ENCODE assay signal across 19 cellular contexts in genomic region chr13:110245421-110245899, GRCh38.
DNase-seq lines count a peak whose midpoint lies in the region; ATAC-seq and TF ChIP-seq lines count a peak whose summit lies in the region.
"Had no signal": no experiment of that assay in that cellular context is flagged by ENCODE, and none has a peak within 500 bp of the region (broad histone marks: within the 10 kb centered on the region; RNA-seq: fewer than 3 reads in every experiment).

No MANE protein-coding gene starts in this region.

- H3K36me3 ChIP-seq in smooth muscle cell (ENCODE audit: low read depth) (no peaks in the 10 kb centered on the region), MM.1S (replicated peaks; ENCODE audit: insufficient read depth, low read length) (no peaks in the 10 kb centered on the region), lower lobe of right lung (peaks cover 8% of the 10 kb centered on the region)
- H3K36me3 ChIP-seq: BE2C had no signal

- H3K4me3 ChIP-seq in foreskin fibroblast (ENCODE audit: low read depth in 1 of 2, low read length in 2 of 2): no peak overlapping the region
- H3K4me3 ChIP-seq in smooth muscle cell: no peak overlapping the region
- H3K4me3 ChIP-seq in MM.1S (ENCODE audit: low read length): no peak overlapping the region
- no peak overlapping the region for H3K4me3 ChIP-seq in lower lobe of right lung
- H3K4me3 ChIP-seq: GM12878 had no signal

- 16% methylated on average over 7 of the region's 7 CpGs for WGBS in smooth muscle cell (ENCODE audit: low lambda C conversion rate)

- TF ChIP-seq CTCF in foreskin fibroblast (IDR thresholded peaks at IDR 0.05; ENCODE audit: low read depth, low read length) (no peak), smooth muscle cell (IDR thresholded peaks at IDR 0.05; ENCODE audit: borderline replicate concordance, insufficient read depth, poor library complexity, severe bottlenecking) (no peak), MM.1S (IDR thresholded peaks at IDR 0.05; ENCODE audit: low read length) (no peak), lower lobe of right lung (IDR thresholded peaks at IDR 0.05) (no peak)

- H3K27ac ChIP-seq in smooth muscle cell (ENCODE audit: low read depth) (peak overlapping the region; percentile 72), MM.1S (ENCODE audit: low read length) (no peak overlapping the region), lower lobe of right lung (no peak overlapping the region)

- H3K9ac ChIP-seq in smooth muscle cell (ENCODE audit: low read depth) (no peak overlapping the region), MM.1S (ENCODE audit: low read length) (no peak overlapping the region)

- ATAC-seq in lower lobe of right lung: no peak
- ATAC-seq: activated naive CD8-positive, alpha-beta T cell treated with anti-CD3 and anti-CD28 coated beads, Interleukin-2, amount 50 U/mL, for 24 hours; activated T-cell treated with anti-CD3 and anti-CD28 coated beads, Interleukin-2, amount 50 U/mL, for 4 hours; GM12878; naive thymus-derived CD8-positive, alpha-beta T cell; sciatic nerve had no signal

- H2AFZ ChIP-seq in smooth muscle cell (ENCODE audit: low read depth) (no peak overlapping the region), MM.1S (ENCODE audit: low read length) (no peak overlapping the region)

- peaks cover 12% of the 10 kb centered on the region for H3K27me3 Mint-ChIP-seq in activated naive CD4-positive, alpha-beta T cell treated with anti-CD3 and anti-CD28 coated beads for 36 hours (ENCODE audit: low read depth)

- H3K4me3 Mint-ChIP-seq in activated naive CD4-positive, alpha-beta T cell treated with anti-CD3 and anti-CD28 coated beads for 36 hours: no peak overlapping the region
- H3K4me3 Mint-ChIP-seq: activated naive CD8-positive, alpha-beta T cell treated with anti-CD3 and anti-CD28 coated beads, Interleukin-2, amount 50 U/mL, for 24 hours; activated T-cell treated with anti-CD3 and anti-CD28 coated beads, Interleukin-2, amount 50 U/mL, for 4 hours; naive thymus-derived CD8-positive, alpha-beta T cell; T-helper 1 cell treated with Interleukin-12 subunit alpha and Interleukin-12 subunit beta and Interleukin-4 antibody, amounts not matched to agents 30 μg/mL and 1 μg/mL, for 36 hours had no signal

- H3K4me2 ChIP-seq in smooth muscle cell (peak overlapping the region; percentile 69), MM.1S (ENCODE audit: low read depth, low read length) (no peak overlapping the region)

- CTCF ChIA-PET in activated naive CD4-positive, alpha-beta T cell treated with anti-CD3 and anti-CD28 coated beads for 36 hours (lab: Charles Lee): interaction anchor here (0.8 kb wide), 1 partner anchor 197 kb away, joined by 3 read pairs; no protein-coding TSS in a partner anchor

- no peak overlapping the region for H3K27ac Mint-ChIP-seq in activated naive CD4-positive, alpha-beta T cell treated with anti-CD3 and anti-CD28 coated beads for 36 hours
- H3K27ac Mint-ChIP-seq: activated naive CD8-positive, alpha-beta T cell treated with anti-CD3 and anti-CD28 coated beads, Interleukin-2, amount 50 U/mL, for 24 hours; naive thymus-derived CD8-positive, alpha-beta T cell; T-helper 1 cell treated with Interleukin-12 subunit alpha and Interleukin-12 subunit beta and Interleukin-4 antibody, amounts not matched to agents 30 μg/mL and 1 μg/mL, for 36 hours had no signal

- H3K27me3 ChIP-seq in smooth muscle cell (ENCODE audit: low read depth): no peaks in the 10 kb centered on the region
- H3K27me3 ChIP-seq in MM.1S (replicated peaks; ENCODE audit: insufficient read depth, low read length): no peaks in the 10 kb centered on the region
- no peaks in the 10 kb centered on the region for H3K27me3 ChIP-seq in lower lobe of right lung (ENCODE audit: low read depth)
- H3K27me3 ChIP-seq: BE2C had no signal

- peak; percentile 57 for DNase-seq in ELF-1 (ENCODE audit: low read depth, low spot score)
- DNase-seq in amniotic epithelial cell (ENCODE audit: low read depth): peak; percentile 68
- DNase-seq in foreskin fibroblast: peak; percentile 70 to 85
- DNase-seq in smooth muscle cell (lab: John Stamatoyannopoulos, UW; ENCODE audit: unreplicated experiment): no peak
- DNase-seq in central memory CD4-positive, alpha-beta T cell: no peak
- no peak for DNase-seq in MM.1S
- DNase-seq in activated naive CD4-positive, alpha-beta T cell treated with anti-CD3 and anti-CD28 coated beads for 36 hours: no peak
- no peak for DNase-seq in lower lobe of right lung
- DNase-seq: activated CD4-positive, alpha-beta T cell treated with anti-CD3 and anti-CD28 coated beads for 4 hours; activated naive CD8-positive, alpha-beta T cell treated with anti-CD3 and anti-CD28 coated beads, Interleukin-2, amount 50 U/mL, for 24 hours; activated T-cell treated with anti-CD3 and anti-CD28 coated beads, Interleukin-2, amount 50 U/mL, for 4 hours; BE2C; kidney glomerular epithelial cell; naive thymus-derived CD8-positive, alpha-beta T cell; NCI-H187 treated with DMSO at 0.1 percent for 48 hours; NCI-H69 had no signal

- H3K9me3 ChIP-seq in smooth muscle cell (replicated peaks; ENCODE audit: low read depth) (no peaks in the 10 kb centered on the region), MM.1S (replicated peaks; ENCODE audit: insufficient read depth, low read length) (no peaks in the 10 kb centered on the region), lower lobe of right lung (no peaks in the 10 kb centered on the region)
- H3K9me3 ChIP-seq: BE2C had no signal

- H3K79me2 ChIP-seq in smooth muscle cell (ENCODE audit: low read depth) (peaks cover 79% of the 10 kb centered on the region), MM.1S (ENCODE audit: low read length) (no peaks in the 10 kb centered on the region)

- no peaks in the 10 kb centered on the region for H3K4me1 Mint-ChIP-seq in activated naive CD4-positive, alpha-beta T cell treated with anti-CD3 and anti-CD28 coated beads for 36 hours (ENCODE audit: low read depth)
- H3K4me1 Mint-ChIP-seq: activated naive CD8-positive, alpha-beta T cell treated with anti-CD3 and anti-CD28 coated beads, Interleukin-2, amount 50 U/mL, for 24 hours; naive thymus-derived CD8-positive, alpha-beta T cell had no signal

- no peaks in the 10 kb centered on the region for H3K36me3 Mint-ChIP-seq in activated naive CD4-positive, alpha-beta T cell treated with anti-CD3 and anti-CD28 coated beads for 36 hours (ENCODE audit: low read depth)
- H3K36me3 Mint-ChIP-seq: naive thymus-derived CD8-positive, alpha-beta T cell had no signal

- intact Hi-C loops in activated naive CD4-positive, alpha-beta T cell treated with anti-CD3 and anti-CD28 coated beads for 36 hours (cut with micrococcal nuclease): no loop called here
- intact Hi-C loops in lower lobe of right lung (cut with DNase I): no loop called here

- no peaks in the 10 kb centered on the region for H3K9me3 Mint-ChIP-seq in activated naive CD4-positive, alpha-beta T cell treated with anti-CD3 and anti-CD28 coated beads for 36 hours
- H3K9me3 Mint-ChIP-seq: activated naive CD8-positive, alpha-beta T cell treated with anti-CD3 and anti-CD28 coated beads, Interleukin-2, amount 50 U/mL, for 24 hours; activated T-cell treated with anti-CD3 and anti-CD28 coated beads, Interleukin-2, amount 50 U/mL, for 4 hours; naive thymus-derived CD8-positive, alpha-beta T cell; T-helper 1 cell treated with Interleukin-12 subunit alpha and Interleukin-12 subunit beta and Interleukin-4 antibody, amounts not matched to agents 30 μg/mL and 1 μg/mL, for 36 hours had no signal

- peaks cover 81% of the 10 kb centered on the region for H3F3A ChIP-seq in smooth muscle cell (ENCODE audit: low read depth)
- no peaks in the 10 kb centered on the region for H3F3A ChIP-seq in MM.1S (ENCODE audit: insufficient read depth, low read length)

- no peaks in the 10 kb centered on the region for H3K9me2 ChIP-seq in MM.1S (replicated peaks; ENCODE audit: insufficient read depth, low read length)

- H4K20me1 ChIP-seq in smooth muscle cell (ENCODE audit: low read depth) (peaks cover 84% of the 10 kb centered on the region), MM.1S (ENCODE audit: insufficient read depth, low read length) (no peaks in the 10 kb centered on the region)

- H3K4me1 ChIP-seq in smooth muscle cell (ENCODE audit: low read depth) (peaks cover 8% of the 10 kb centered on the region), MM.1S (ENCODE audit: low read length) (no peaks in the 10 kb centered on the region), lower lobe of right lung (peaks cover 43% of the 10 kb centered on the region)
- H3K4me1 ChIP-seq: BE2C had no signal

Comparison
In these comparisons a context has a peak if more than half of its experiments do, and no peak if none do; other contexts are left out.
1. DNase-seq: peak in ELF-1 (single experiment), amniotic epithelial cell (single experiment) and foreskin fibroblast (2 of 2); none in smooth muscle cell (single experiment), central memory CD4-positive, alpha-beta T cell (single experiment), MM.1S (single experiment), activated naive CD4-positive, alpha-beta T cell treated with anti-CD3 and anti-CD28 coated beads for 36 hours (single experiment) and lower lobe of right lung (single experiment).